In genomic region chr13:46119883-46120614, GRCh38 we compare ENCODE assay signal across 9 cellular contexts. TPM values are rescaled to one million over a fixed set of nuclear protein-coding genes. Genes with fewer than 3 reads are reported as not detected.
DNase-seq lines count a peak whose midpoint lies in the region; ATAC-seq and TF ChIP-seq lines count a peak whose summit lies in the region.
"Had no signal": no experiment of that assay in that cellular context is flagged by ENCODE, and none has a peak within 500 bp of the region (broad histone marks: within the 10 kb centered on the region; RNA-seq: fewer than 3 reads in every experiment).

No MANE protein-coding gene starts in this region.

- in situ Hi-C loops in brain microvascular endothelial cell (cut with HindIII; ENCODE audit: low pct_ligation_motif_present, low sequenced_read_pairs) = no loop called here

- H3K9me3 ChIP-seq in MG63 (no peaks in the 10 kb centered on the region), mesodermal cell (ENCODE audit: control insufficient read depth, low read length) (peaks cover 7% of the 10 kb centered on the region)
- H3K9me3 ChIP-seq: uterus had no signal

- TF ChIP-seq CTCF in brain microvascular endothelial cell (IDR thresholded peaks at IDR 0.05; ENCODE audit: low read depth, low read length, missing control alignments) = no peak

- no peak for ATAC-seq in left colon
- ATAC-seq in HG03159 (IDR thresholded peaks at IDR 0.05; ENCODE audit: unreplicated experiment) = no peak
- no peak for ATAC-seq in HG03460 (IDR thresholded peaks at IDR 0.05; ENCODE audit: unreplicated experiment)

- no peak overlapping the region for H3K27ac ChIP-seq in brain microvascular endothelial cell
- peak overlapping the region; percentile 69 for H3K27ac ChIP-seq in mesodermal cell (ENCODE audit: low read depth, low read length, severe bottlenecking)
- H3K27ac ChIP-seq: uterus had no signal

- H3K4me3 ChIP-seq in MG63 (no peak overlapping the region), brain microvascular endothelial cell (ENCODE audit: low read depth, low read length) (no peak overlapping the region), mesodermal cell (ENCODE audit: extremely low read depth, insufficient read depth, low read length, poor library complexity, severe bottlenecking) (no peak overlapping the region)
- H3K4me3 ChIP-seq: uterus had no signal

- H3K27me3 ChIP-seq in MG63 = peaks cover 2% of the 10 kb centered on the region; the same call in 1 of the 2 replicates
- no peaks in the 10 kb centered on the region for H3K27me3 ChIP-seq in brain microvascular endothelial cell (replicated peaks)
- H3K27me3 ChIP-seq: uterus had no signal

- 36 to 54% methylated on average over 2 to 5 of the region's 6 CpGs for WGBS in mesodermal cell (ENCODE audit: insufficient coverage in 2 of 2), 2 experiments

- H3K4me1 ChIP-seq in mesodermal cell (ENCODE audit: control insufficient read depth, insufficient read depth, low read length, poor library complexity, severe bottlenecking) = peaks cover 5% of the 10 kb centered on the region
- H3K4me1 ChIP-seq: uterus had no signal

- H3K36me3 ChIP-seq in MG63 = no peaks in the 10 kb centered on the region
- no peaks in the 10 kb centered on the region for H3K36me3 ChIP-seq in brain microvascular endothelial cell (replicated peaks)
- no peaks in the 10 kb centered on the region for H3K36me3 ChIP-seq in mesodermal cell (ENCODE audit: control insufficient read depth, insufficient read depth, low read length)
- H3K36me3 ChIP-seq: uterus had no signal

- intact Hi-C loops in left colon (cut with DNase I, micrococcal nuclease) = no loop called here

- peak; percentile 44 for DNase-seq in EH (ENCODE audit: low read depth)
- DNase-seq in MG63 = peak; percentile 30
- DNase-seq in brain microvascular endothelial cell = peak; percentile 65
- no peak for DNase-seq in left colon
- no peak for DNase-seq in activated naive CD4-positive, alpha-beta T cell treated with Interleukin-2 at 50 U/mL for 16 hours

RNA-seq across cellular contexts. Expression of gene CPB2, which starts 15.2 kb away (rescaled TPM):
- not detected in 2 replicates for total RNA-seq in MG63 (2014; rRNA removed; shearing (Covaris generic); ENCODE audit: low replicate concordance)
- not detected for polyA plus RNA-seq in mesodermal cell (2013, experiment 1 of 2)
- not detected for polyA plus RNA-seq in mesodermal cell (2013, experiment 2 of 2)
- not detected for total RNA-seq in left colon

Comparison
In these comparisons a context has a peak if more than half of its experiments do, and no peak if none do; other contexts are left out.
1. DNase-seq: peak in EH (single experiment), MG63 (single experiment) and brain microvascular endothelial cell (single experiment); none in left colon (0 of 2) and activated naive CD4-positive, alpha-beta T cell treated with Interleukin-2 at 50 U/mL for 16 hours (single experiment).